In genomic region chrX:114451397-114451796, GRCh38 we compare ENCODE assay signal across 32 cellular contexts.
"Had no signal": no experiment of that assay in that cellular context is flagged by ENCODE, and none has a peak within 500 bp of the region (broad histone marks: within the 10 kb centered on the region; RNA-seq: fewer than 3 reads in every experiment).

No MANE protein-coding gene starts in this region.

- FAIRE-seq: endometrium, endothelial cell of umbilical vein had no signal

- H3K27me3 ChIP-seq: esophagus squamous epithelium, gastroesophageal sphincter, hepatocyte had no signal

- H3K4me3 Mint-ChIP-seq: activated CD4-positive, alpha-beta memory T cell treated with anti-CD3 and anti-CD28 coated beads, Interleukin-2, amount 10 ng/mL, durations not matched to agents 7 days and 5 days; activated CD4-positive, alpha-beta T cell treated with anti-CD3 and anti-CD28 coated beads for 36 hours; activated CD4-positive, alpha-beta T cell treated with anti-CD3 and anti-CD28 coated beads, Interleukin-2, amount 10 ng/mL, durations not matched to agents 7 days and 5 days; activated naive CD4-positive, alpha-beta T cell treated with anti-CD3 and anti-CD28 coated beads, Interleukin-2, amount 10 ng/mL, durations not matched to agents 7 days and 5 days; activated naive CD8-positive, alpha-beta T cell treated with anti-CD3 and anti-CD28 coated beads, Interleukin-2, amount 10 ng/mL, durations not matched to agents 7 days and 5 days; activated T-cell treated with anti-CD3 and anti-CD28 coated beads, Interleukin-2, amount 50 U/mL, for 24 hours; activated T-cell treated with anti-CD3 and anti-CD28 coated beads, Interleukin-2, amount 50 U/mL, for 72 hours; effector memory CD8-positive, alpha-beta T cell; T-helper 17 cell; T-helper 2 cell treated with Interferon-gamma antibody and Interleukin-4, amounts not matched to agents 5 μg/mL and 100 μg/mL, for 36 hours had no signal

- H3K36me3 Mint-ChIP-seq: activated naive CD4-positive, alpha-beta T cell treated with anti-CD3 and anti-CD28 coated beads, Interleukin-2, amount 10 ng/mL, durations not matched to agents 7 days and 5 days; activated naive CD4-positive, alpha-beta T cell treated with anti-CD3 and anti-CD28 coated beads, Interleukin-2, amount 50 U/mL, for 72 hours; activated naive CD8-positive, alpha-beta T cell treated with anti-CD3 and anti-CD28 coated beads, Interleukin-2, amount 10 ng/mL, durations not matched to agents 7 days and 5 days had no signal

- ATAC-seq: activated CD4-positive, alpha-beta T cell treated with anti-CD3 and anti-CD28 coated beads for 36 hours; activated naive CD4-positive, alpha-beta T cell treated with anti-CD3 and anti-CD28 coated beads, Interleukin-2, amount 50 U/mL, for 72 hours; activated T-cell treated with anti-CD3 and anti-CD28 coated beads, Interleukin-2, amount 50 U/mL, for 72 hours; effector memory CD8-positive, alpha-beta T cell; gastroesophageal sphincter; heart right ventricle; T-helper 17 cell had no signal

- H3K4me3 ChIP-seq: esophagus squamous epithelium, gastroesophageal sphincter, heart right ventricle, hepatocyte had no signal

- DNase-seq: activated CD4-positive, alpha-beta memory T cell treated with anti-CD3 and anti-CD28 coated beads, Interleukin-2, amount 10 ng/mL, durations not matched to agents 7 days and 5 days; activated CD4-positive, alpha-beta T cell treated with anti-CD3 and anti-CD28 coated beads for 36 hours; activated CD4-positive, alpha-beta T cell treated with anti-CD3 and anti-CD28 coated beads, Interleukin-2, amount 10 ng/mL, durations not matched to agents 7 days and 5 days; activated CD4-positive, alpha-beta T cell treated with anti-CD3 and anti-CD28 coated beads, Interleukin-2, amount 50 U/mL, for 4 hours; activated CD4-positive, CD25-positive, alpha-beta regulatory T cell; activated CD4-positive, CD25-positive, alpha-beta regulatory T cell treated with anti-CD3 and anti-CD28 coated beads, Interleukin-2, amount 50 U/mL, for 72 hours; activated CD8-positive, alpha-beta memory T cell treated with anti-CD3 and anti-CD28 coated beads, Interleukin-2, amount 50 U/mL, for 48 hours; activated gamma-delta T cell; activated naive CD4-positive, alpha-beta T cell; activated naive CD4-positive, alpha-beta T cell treated with anti-CD3 and anti-CD28 coated beads, Interleukin-2, amount 10 ng/mL, durations not matched to agents 7 days and 5 days; activated naive CD8-positive, alpha-beta T cell treated with anti-CD3 and anti-CD28 coated beads, Interleukin-2, amount 10 ng/mL, durations not matched to agents 7 days and 5 days; activated T-cell treated with anti-CD3 and anti-CD28 coated beads for 4 hours; activated T-cell treated with anti-CD3 and anti-CD28 coated beads, Interleukin-2, amount 50 U/mL, for 24 hours; activated T-cell treated with anti-CD3 and anti-CD28 coated beads, Interleukin-2, amount 50 U/mL, for 72 hours; caudate nucleus; cortex of kidney; dermis blood vessel endothelial cell; effector CD4-positive, alpha-beta T cell; effector memory CD8-positive, alpha-beta T cell; esophagus squamous epithelium; foreskin melanocyte; heart right ventricle; T-helper 17 cell; T1000; WERI-Rb-1 had no signal

- H3K27ac Mint-ChIP-seq: activated CD4-positive, alpha-beta memory T cell treated with anti-CD3 and anti-CD28 coated beads, Interleukin-2, amount 10 ng/mL, durations not matched to agents 7 days and 5 days; activated CD4-positive, alpha-beta T cell treated with anti-CD3 and anti-CD28 coated beads for 36 hours; activated CD4-positive, alpha-beta T cell treated with anti-CD3 and anti-CD28 coated beads, Interleukin-2, amount 10 ng/mL, durations not matched to agents 7 days and 5 days; activated naive CD4-positive, alpha-beta T cell treated with anti-CD3 and anti-CD28 coated beads, Interleukin-2, amount 10 ng/mL, durations not matched to agents 7 days and 5 days; activated naive CD4-positive, alpha-beta T cell treated with anti-CD3 and anti-CD28 coated beads, Interleukin-2, amount 50 U/mL, for 72 hours; activated naive CD8-positive, alpha-beta T cell treated with anti-CD3 and anti-CD28 coated beads, Interleukin-2, amount 10 ng/mL, durations not matched to agents 7 days and 5 days; activated T-cell treated with anti-CD3 and anti-CD28 coated beads, Interleukin-2, amount 50 U/mL, for 24 hours; activated T-cell treated with anti-CD3 and anti-CD28 coated beads, Interleukin-2, amount 50 U/mL, for 72 hours; effector memory CD8-positive, alpha-beta T cell; T-helper 17 cell; T-helper 2 cell treated with Interferon-gamma antibody and Interleukin-4, amounts not matched to agents 5 μg/mL and 100 μg/mL, for 36 hours had no signal

- H2AFZ ChIP-seq: hepatocyte had no signal

- H3K27ac ChIP-seq: epithelial cell of prostate, esophagus squamous epithelium, gastroesophageal sphincter, heart right ventricle, hepatocyte, WERI-Rb-1 had no signal

- H3K9me3 ChIP-seq: esophagus squamous epithelium, gastroesophageal sphincter, heart right ventricle had no signal

- H3K4me1 Mint-ChIP-seq: activated CD4-positive, alpha-beta memory T cell treated with anti-CD3 and anti-CD28 coated beads, Interleukin-2, amount 10 ng/mL, durations not matched to agents 7 days and 5 days; activated CD4-positive, alpha-beta T cell treated with anti-CD3 and anti-CD28 coated beads for 36 hours; activated CD4-positive, alpha-beta T cell treated with anti-CD3 and anti-CD28 coated beads, Interleukin-2, amount 10 ng/mL, durations not matched to agents 7 days and 5 days; activated naive CD4-positive, alpha-beta T cell treated with anti-CD3 and anti-CD28 coated beads, Interleukin-2, amount 10 ng/mL, durations not matched to agents 7 days and 5 days; activated naive CD8-positive, alpha-beta T cell treated with anti-CD3 and anti-CD28 coated beads, Interleukin-2, amount 10 ng/mL, durations not matched to agents 7 days and 5 days; T-helper 17 cell had no signal

- H3K36me3 ChIP-seq: esophagus squamous epithelium, gastroesophageal sphincter, heart right ventricle, WERI-Rb-1 had no signal

- H3K27me3 Mint-ChIP-seq: activated CD4-positive, alpha-beta memory T cell treated with anti-CD3 and anti-CD28 coated beads, Interleukin-2, amount 10 ng/mL, durations not matched to agents 7 days and 5 days; activated CD4-positive, alpha-beta T cell treated with anti-CD3 and anti-CD28 coated beads for 36 hours; activated CD4-positive, alpha-beta T cell treated with anti-CD3 and anti-CD28 coated beads, Interleukin-2, amount 10 ng/mL, durations not matched to agents 7 days and 5 days; activated naive CD4-positive, alpha-beta T cell treated with anti-CD3 and anti-CD28 coated beads, Interleukin-2, amount 10 ng/mL, durations not matched to agents 7 days and 5 days; activated naive CD8-positive, alpha-beta T cell treated with anti-CD3 and anti-CD28 coated beads, Interleukin-2, amount 10 ng/mL, durations not matched to agents 7 days and 5 days; effector memory CD8-positive, alpha-beta T cell; T-helper 17 cell had no signal

- H3K9me3 Mint-ChIP-seq: activated CD4-positive, alpha-beta T cell treated with anti-CD3 and anti-CD28 coated beads, Interleukin-2, amount 10 ng/mL, durations not matched to agents 7 days and 5 days; activated naive CD4-positive, alpha-beta T cell treated with anti-CD3 and anti-CD28 coated beads, Interleukin-2, amount 50 U/mL, for 72 hours; activated naive CD8-positive, alpha-beta T cell treated with anti-CD3 and anti-CD28 coated beads, Interleukin-2, amount 10 ng/mL, durations not matched to agents 7 days and 5 days; activated T-cell treated with anti-CD3 and anti-CD28 coated beads, Interleukin-2, amount 50 U/mL, for 24 hours; T-helper 2 cell treated with Interferon-gamma antibody and Interleukin-4, amounts not matched to agents 5 μg/mL and 100 μg/mL, for 36 hours had no signal

- H3K4me1 ChIP-seq: esophagus squamous epithelium, gastroesophageal sphincter, heart right ventricle had no signal

- H3K4me2 ChIP-seq: hepatocyte had no signal

- H3K79me2 ChIP-seq: hepatocyte had no signal
